30 cellular contexts compared by ENCODE assay signal in the genomic region with DNA sequence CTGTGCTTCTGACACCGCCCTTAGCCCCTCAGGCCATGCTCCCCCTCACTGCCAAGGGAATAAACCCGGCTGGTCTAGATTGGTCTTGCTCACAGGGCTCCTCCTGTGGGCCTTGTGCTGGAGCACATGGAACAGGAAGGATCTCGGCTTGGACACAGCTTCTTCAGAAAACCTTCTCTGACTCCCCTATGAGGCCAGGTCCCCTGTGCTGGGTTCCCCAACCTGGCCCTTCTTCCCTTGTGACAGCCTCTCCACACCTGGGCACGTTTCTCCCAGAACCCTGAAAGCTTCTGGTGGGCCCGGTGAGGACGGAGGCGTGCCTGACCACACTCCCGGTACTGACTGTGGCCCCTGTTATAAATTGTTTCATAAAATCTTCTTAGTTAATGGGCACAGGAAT. TPM values are rescaled to one million over a fixed set of nuclear protein-coding genes. Genes with fewer than 3 reads are reported as not detected.
"Had no signal": no experiment of that assay in that cellular context is flagged by ENCODE, and none has a peak within 500 bp of the region (broad histone marks: within the 10 kb centered on the region; RNA-seq: fewer than 3 reads in every experiment).

No MANE protein-coding gene starts in this region.

- FAIRE-seq: pancreas, small intestine had no signal

- H3K27me3 ChIP-seq: body of pancreas, cardiac muscle cell, hepatocyte, neutrophil, pancreas, tibial nerve, vagina had no signal

- H3K4me1 ChIP-seq: body of pancreas, pancreas, psoas muscle, stomach, suprapubic skin, tibial nerve, vagina had no signal

- DNase-seq: activated B cell treated with CpG ODN at 0.5 μM for 24 hours; activated CD4-positive, alpha-beta memory T cell treated with anti-CD3 and anti-CD28 coated beads, Interleukin-2, amount 10 ng/mL, durations not matched to agents 7 days and 5 days; activated CD4-positive, alpha-beta T cell treated with anti-CD3 and anti-CD28 coated beads for 36 hours; activated CD8-positive, alpha-beta memory T cell treated with anti-CD3 and anti-CD28 coated beads, Interleukin-2, amount 10 ng/mL, durations not matched to agents 7 days and 5 days; activated effector memory CD4-positive, alpha-beta T cell treated with anti-CD3 and anti-CD28 coated beads, Interleukin-2, amount 50 U/mL, for 16 hours; activated naive CD4-positive, alpha-beta T cell treated with anti-CD3 and anti-CD28 coated beads, Interleukin-2, amount 10 ng/mL, durations not matched to agents 7 days and 5 days; activated T-cell treated with anti-CD3 and anti-CD28 coated beads for 4 hours; anterior cingulate cortex; body of pancreas; effector CD8-positive, alpha-beta T cell; foreskin melanocyte; pancreas; psoas muscle; small intestine; stimulated activated CD4-positive, alpha-beta T cell treated with anti-CD3 and anti-CD28 coated beads, Interleukin-2, amount 100 ng/mL, for 24 hours; stomach; T-helper 1 cell had no signal

- H3K36me3 ChIP-seq: cardiac muscle cell, neutrophil, pancreas, stomach, suprapubic skin, tibial nerve, vagina had no signal

- H3K27ac ChIP-seq: body of pancreas, cardiac muscle cell, hepatocyte, neutrophil, pancreas, psoas muscle, stomach, suprapubic skin, tibial nerve, vagina had no signal

- H3K4me1 Mint-ChIP-seq: activated B cell treated with CpG ODN at 0.5 μM for 24 hours; activated CD4-positive, alpha-beta memory T cell treated with anti-CD3 and anti-CD28 coated beads, Interleukin-2, amount 10 ng/mL, durations not matched to agents 7 days and 5 days; activated CD4-positive, alpha-beta T cell treated with anti-CD3 and anti-CD28 coated beads for 36 hours; activated CD8-positive, alpha-beta memory T cell treated with anti-CD3 and anti-CD28 coated beads, Interleukin-2, amount 10 ng/mL, durations not matched to agents 7 days and 5 days; activated naive CD4-positive, alpha-beta T cell treated with anti-CD3 and anti-CD28 coated beads, Interleukin-2, amount 10 ng/mL, durations not matched to agents 7 days and 5 days; memory B cell; stimulated activated memory B cell treated with anti-CD40 and anti-IgM and Interleukin-4, amounts not matched to agents 10 μg/mL and 1 μg/mL and 100 μg/mL, for 72 hours had no signal

- H3K9me3 Mint-ChIP-seq: activated CD4-positive, alpha-beta memory T cell treated with anti-CD3 and anti-CD28 coated beads, Interleukin-2, amount 10 ng/mL, durations not matched to agents 7 days and 5 days; activated naive CD4-positive, alpha-beta T cell treated with anti-CD3 and anti-CD28 coated beads, Interleukin-2, amount 10 ng/mL, durations not matched to agents 7 days and 5 days; natural killer cell treated with Interleukin-12 subunit alpha and Interleukin-12 subunit beta and Interleukin-15 and Interleukin-18, amount 100 ng/mL, for 72 hours had no signal

- H3K27me3 Mint-ChIP-seq: activated B cell treated with CpG ODN at 0.5 μM for 24 hours, memory B cell had no signal

- H3K36me3 Mint-ChIP-seq: activated CD8-positive, alpha-beta memory T cell treated with anti-CD3 and anti-CD28 coated beads, Interleukin-2, amount 10 ng/mL, durations not matched to agents 7 days and 5 days; activated naive CD4-positive, alpha-beta T cell treated with anti-CD3 and anti-CD28 coated beads, Interleukin-2, amount 10 ng/mL, durations not matched to agents 7 days and 5 days; memory B cell; natural killer cell treated with Interleukin-12 subunit alpha and Interleukin-12 subunit beta and Interleukin-15 and Interleukin-18, amount 100 ng/mL, for 72 hours; stimulated activated memory B cell treated with anti-CD40 and anti-IgM and Interleukin-4, amounts not matched to agents 10 μg/mL and 1 μg/mL and 100 μg/mL, for 72 hours had no signal

- H3K9me3 ChIP-seq: body of pancreas, neutrophil, pancreas, psoas muscle, stomach, suprapubic skin, vagina had no signal

- H3K4me3 Mint-ChIP-seq: activated B cell treated with CpG ODN at 0.5 μM for 24 hours; activated CD4-positive, alpha-beta memory T cell treated with anti-CD3 and anti-CD28 coated beads, Interleukin-2, amount 10 ng/mL, durations not matched to agents 7 days and 5 days; activated CD4-positive, alpha-beta T cell treated with anti-CD3 and anti-CD28 coated beads for 36 hours; activated CD8-positive, alpha-beta memory T cell treated with anti-CD3 and anti-CD28 coated beads, Interleukin-2, amount 10 ng/mL, durations not matched to agents 7 days and 5 days; activated naive CD4-positive, alpha-beta T cell treated with anti-CD3 and anti-CD28 coated beads, Interleukin-2, amount 10 ng/mL, durations not matched to agents 7 days and 5 days; dendritic cell treated with granulocyte-macrophage colony-stimulating factor and Interleukin-4, amounts not matched to agents 40 ng/mL and 50 ng/mL, for 4 days; memory B cell; natural killer cell treated with Interleukin-12 subunit alpha and Interleukin-12 subunit beta and Interleukin-15 and Interleukin-18, amount 100 ng/mL, for 72 hours; stimulated activated memory B cell treated with anti-CD40 and anti-IgM and Interleukin-4, amounts not matched to agents 10 μg/mL and 1 μg/mL and 100 μg/mL, for 72 hours had no signal

- H3K27ac Mint-ChIP-seq: activated B cell treated with CpG ODN at 0.5 μM for 24 hours; activated CD4-positive, alpha-beta memory T cell treated with anti-CD3 and anti-CD28 coated beads, Interleukin-2, amount 10 ng/mL, durations not matched to agents 7 days and 5 days; activated CD4-positive, alpha-beta T cell treated with anti-CD3 and anti-CD28 coated beads for 36 hours; activated CD8-positive, alpha-beta memory T cell treated with anti-CD3 and anti-CD28 coated beads, Interleukin-2, amount 10 ng/mL, durations not matched to agents 7 days and 5 days; activated naive CD4-positive, alpha-beta T cell treated with anti-CD3 and anti-CD28 coated beads, Interleukin-2, amount 10 ng/mL, durations not matched to agents 7 days and 5 days; dendritic cell treated with granulocyte-macrophage colony-stimulating factor and Interleukin-4, amounts not matched to agents 40 ng/mL and 50 ng/mL, for 4 days; memory B cell; natural killer cell treated with Interleukin-12 subunit alpha and Interleukin-12 subunit beta and Interleukin-15 and Interleukin-18, amount 100 ng/mL, for 72 hours; stimulated activated memory B cell treated with anti-CD40 and anti-IgM and Interleukin-4, amounts not matched to agents 10 μg/mL and 1 μg/mL and 100 μg/mL, for 72 hours had no signal

- H3K4me3 ChIP-seq: body of pancreas, cardiac muscle cell, hepatocyte, pancreas, psoas muscle, stomach, suprapubic skin, tibial nerve, vagina had no signal

RNA-seq across cellular contexts. Expression of a gene that starts 8.2 kb away (rescaled TPM):
- total RNA-seq: activated B cell treated with CpG ODN at 0.5 μM for 24 hours; activated CD4-positive, alpha-beta memory T cell treated with anti-CD3 and anti-CD28 coated beads, Interleukin-2, amount 10 ng/mL, durations not matched to agents 7 days and 5 days; activated CD4-positive, alpha-beta T cell treated with anti-CD3 and anti-CD28 coated beads for 36 hours; activated CD8-positive, alpha-beta memory T cell treated with anti-CD3 and anti-CD28 coated beads, Interleukin-2, amount 10 ng/mL, durations not matched to agents 7 days and 5 days; body of pancreas; cardiac muscle cell; hepatocyte; lower leg skin; natural killer cell treated with Interleukin-12 subunit alpha and Interleukin-12 subunit beta and Interleukin-15 and Interleukin-18, amount 100 ng/mL, for 72 hours; pancreas; psoas muscle; sciatic nerve; stomach; suprapubic skin; tibial nerve; vagina had no signal
- polyA plus RNA-seq: cardiac muscle cell, esophagus, hepatocyte, psoas muscle, small intestine, stomach had no signal

RNA-seq across cellular contexts. Expression of a gene that starts 26.9 kb away (rescaled TPM):
- total RNA-seq: activated B cell treated with CpG ODN at 0.5 μM for 24 hours; activated CD4-positive, alpha-beta memory T cell treated with anti-CD3 and anti-CD28 coated beads, Interleukin-2, amount 10 ng/mL, durations not matched to agents 7 days and 5 days; activated CD4-positive, alpha-beta T cell treated with anti-CD3 and anti-CD28 coated beads for 36 hours; activated CD8-positive, alpha-beta memory T cell treated with anti-CD3 and anti-CD28 coated beads, Interleukin-2, amount 10 ng/mL, durations not matched to agents 7 days and 5 days; body of pancreas; cardiac muscle cell; hepatocyte; lower leg skin; natural killer cell treated with Interleukin-12 subunit alpha and Interleukin-12 subunit beta and Interleukin-15 and Interleukin-18, amount 100 ng/mL, for 72 hours; pancreas; psoas muscle; sciatic nerve; stomach; suprapubic skin; tibial nerve; vagina had no signal
- polyA plus RNA-seq: cardiac muscle cell, esophagus, hepatocyte, pancreas, psoas muscle, small intestine, stomach had no signal
